In the genomic region with DNA sequence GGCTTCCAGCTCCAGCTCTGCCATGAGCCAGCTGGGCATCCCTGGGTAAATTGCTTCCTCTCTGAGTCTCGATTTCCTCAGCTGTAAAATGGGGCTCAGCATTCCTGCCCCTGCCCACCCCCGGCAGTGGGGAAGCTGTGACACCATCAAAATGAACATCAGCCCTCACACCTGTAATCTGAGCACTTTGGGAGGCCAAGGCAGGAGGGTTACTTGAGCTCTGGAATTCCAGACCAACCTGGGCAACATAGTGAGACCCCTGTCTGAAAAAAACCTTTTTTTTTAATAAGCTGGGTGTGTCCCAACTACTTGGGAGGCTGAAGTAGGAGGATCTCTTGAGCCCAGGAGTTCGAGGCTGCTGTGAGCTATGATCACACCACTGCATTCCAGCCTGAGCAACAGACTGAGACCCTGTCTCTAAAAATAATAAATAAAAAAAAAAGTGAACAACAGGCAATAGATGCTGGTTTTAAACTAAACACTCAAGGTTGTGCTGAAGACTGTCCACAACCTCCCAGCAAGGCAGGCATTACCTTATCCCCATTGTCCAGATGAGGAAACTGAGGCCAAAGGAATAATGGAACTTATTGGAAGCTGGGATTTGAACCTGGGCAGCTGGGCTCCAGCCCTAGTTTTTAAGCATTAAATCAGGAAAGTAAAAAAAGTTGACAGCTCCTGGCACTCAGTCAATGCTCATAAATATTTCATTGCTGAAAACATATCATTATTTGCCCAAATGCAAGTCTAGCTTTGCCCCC, we compare ENCODE assay signal across 21 cellular contexts. TPM values are rescaled to one million over a fixed set of nuclear protein-coding genes. Genes with fewer than 3 reads are reported as not detected.
DNase-seq lines count a peak whose midpoint lies in the region; ATAC-seq, FAIRE-seq and TF ChIP-seq lines count a peak whose summit lies in the region.
"Had no signal": no experiment of that assay in that cellular context is flagged by ENCODE, and none has a peak within 500 bp of the region (broad histone marks: within the 10 kb centered on the region; RNA-seq: fewer than 3 reads in every experiment).

No MANE protein-coding gene starts in this region.

- no peak for TF ChIP-seq CTCF in adrenal gland (IDR thresholded peaks at IDR 0.05)
- no peak for TF ChIP-seq CTCF in kidney (IDR thresholded peaks at IDR 0.05; ENCODE audit: borderline replicate concordance, extremely low read depth, insufficient read depth)

- no peaks in the 10 kb centered on the region for H3K36me3 ChIP-seq in BLaER1 treated with 17β-estradiol and CSF1 and Interleukin-3, amounts not matched to agents 10 nM and 100 nM
- H3K36me3 ChIP-seq in adrenal gland (replicated peaks in 1 of 2) (no peaks in the 10 kb centered on the region), kidney (ENCODE audit: control insufficient read depth in 1 of 2, insufficient read depth in 2 of 2, low read length in 2 of 2) (no peaks in the 10 kb centered on the region), neuronal stem cell (replicated peaks in 1 of 2; ENCODE audit: control insufficient read depth in 2 of 2, insufficient read depth in 2 of 2, low read length in 2 of 2) (no peaks in the 10 kb centered on the region)
- H3K36me3 ChIP-seq: BLaER1 had no signal

- no peak for FAIRE-seq in kidney (lab: Jason Lieb, UNC)
- FAIRE-seq: A204.1, GM12891, RCC 7860 had no signal

- no peak for DNase-seq in adrenal gland
- no peak for DNase-seq in kidney
- DNase-seq in neuronal stem cell (ENCODE audit: low spot score): no peak
- DNase-seq in GM19238 (ENCODE audit: insufficient read length, low spot score): no peak
- no peak for DNase-seq in globus pallidus (ENCODE audit: low spot score)
- DNase-seq in activated naive CD4-positive, alpha-beta T cell treated with Interleukin-2 at 50 U/mL for 16 hours: no peak
- DNase-seq: GDM1, HFFc6, NCI-H1105 treated with DMSO at 0.1 percent for 48 hours, NCI-H1694 treated with DMSO at 0.1 percent for 48 hours, NCI-H2107, NCI-H2227 treated with DMSO at 0.1 percent for 48 hours, NCI-H524 treated with DMSO at 0.1 percent for 48 hours had no signal

- no peak overlapping the region for H2AFZ ChIP-seq in neuronal stem cell (ENCODE audit: low read length)

- WGBS in adrenal gland, 4 donors: 55 to 92% (median 64%) methylated on average over 2 to 3 of the region's 3 CpGs
- no CpG with 5 or more reads among the region's 3 CpGs for WGBS in neuronal stem cell (ENCODE audit: extremely low coverage in 2 of 2, insufficient read length in 2 of 2, insufficient replicate concordance in 1 of 2), 2 donors

- no peak for TF ChIP-seq POLR2A in adrenal gland (IDR thresholded peaks at IDR 0.05)

- H2BK120ac ChIP-seq in neuronal stem cell (ENCODE audit: low read depth, low read length): no peak overlapping the region

- H3K4me2 ChIP-seq in BLaER1 treated with 17β-estradiol and CSF1 and Interleukin-3, amounts not matched to agents 10 nM and 100 nM: peak overlapping the region in 10 of 11 experiments; percentile 39 to 83 (median 76); a peak in 16 of 22 replicates
- no peak overlapping the region for H3K4me2 ChIP-seq in neuronal stem cell (ENCODE audit: insufficient read depth, low read length, poor library complexity, severe bottlenecking)

- H3K9ac ChIP-seq in BLaER1 treated with 17β-estradiol and CSF1 and Interleukin-3, amounts not matched to agents 10 nM and 100 nM: peak overlapping the region in 8 of 11 experiments; percentile 15 to 73 (median 62); a peak in 12 of 22 replicates
- H3K9ac ChIP-seq in kidney (ENCODE audit: low read length in 2 of 2) (peak overlapping the region in 1 of 2 donors; percentile 51), neuronal stem cell (ENCODE audit: low read depth, low read length, poor library complexity) (no peak overlapping the region)
- H3K9ac ChIP-seq: BLaER1 had no signal

- no peaks in the 10 kb centered on the region for H3K79me1 ChIP-seq in neuronal stem cell (ENCODE audit: low read depth, low read length)

- no peak overlapping the region for H2BK5ac ChIP-seq in neuronal stem cell (ENCODE audit: low read length)

- H3K4me1 ChIP-seq in BLaER1 treated with 17β-estradiol and CSF1 and Interleukin-3, amounts not matched to agents 10 nM and 100 nM: peaks cover 18 to 69% (median 34%) of the 10 kb centered on the region in 10 experiments
- H3K4me1 ChIP-seq in adrenal gland (replicated peaks in 1 of 2): no peaks in the 10 kb centered on the region
- peaks cover 10 to 26% of the 10 kb centered on the region in 2 donors for H3K4me1 ChIP-seq in kidney (ENCODE audit: control insufficient read depth in 1 of 2, insufficient read depth in 1 of 2, low read depth in 1 of 2, low read length in 2 of 2)
- no peaks in the 10 kb centered on the region for H3K4me1 ChIP-seq in neuronal stem cell (ENCODE audit: control insufficient read depth in 2 of 2, insufficient read depth in 1 of 2, low read depth in 1 of 2, low read length in 2 of 2)

- no peak overlapping the region for H3K18ac ChIP-seq in neuronal stem cell (ENCODE audit: low read length)

- no peak overlapping the region for H2BK15ac ChIP-seq in neuronal stem cell (ENCODE audit: low read length)

- no peak overlapping the region for H3K14ac ChIP-seq in neuronal stem cell (ENCODE audit: low read length)

- no peaks in the 10 kb centered on the region for H3K9me3 ChIP-seq in BLaER1 treated with 17β-estradiol and CSF1 and Interleukin-3, amounts not matched to agents 10 nM and 100 nM (replicated peaks in 1 of 11)
- H3K9me3 ChIP-seq in adrenal gland (replicated peaks in 1 of 3): no peaks in the 10 kb centered on the region
- H3K9me3 ChIP-seq in kidney (ENCODE audit: control insufficient read depth in 1 of 2, low read length in 2 of 2): no peaks in the 10 kb centered on the region
- no peaks in the 10 kb centered on the region for H3K9me3 ChIP-seq in neuronal stem cell (replicated peaks in 1 of 2; ENCODE audit: control insufficient read depth in 2 of 2, insufficient read depth in 1 of 2, low read depth in 1 of 2, low read length in 2 of 2)
- H3K9me3 ChIP-seq: BLaER1 had no signal

- H2AK5ac ChIP-seq in neuronal stem cell (ENCODE audit: low read depth, low read length): peak overlapping the region; percentile 28

- no peak overlapping the region for H3K4ac ChIP-seq in neuronal stem cell (ENCODE audit: low read length)

- peaks cover 24 to 35% (median 31%) of the 10 kb centered on the region in 11 experiments for H3K27me3 ChIP-seq in BLaER1 treated with 17β-estradiol and CSF1 and Interleukin-3, amounts not matched to agents 10 nM and 100 nM
- H3K27me3 ChIP-seq in adrenal gland: no peaks in the 10 kb centered on the region
- peaks cover 0 to 50% (median 2%) of the 10 kb centered on the region in 3 experiments for H3K27me3 ChIP-seq in neuronal stem cell (ENCODE audit: control insufficient read depth in 3 of 3, insufficient read depth in 3 of 3, low read depth in 1 of 3, low read length in 3 of 3)

- no peaks in the 10 kb centered on the region for H4K20me1 ChIP-seq in BLaER1 treated with 17β-estradiol and CSF1 and Interleukin-3, amounts not matched to agents 10 nM and 100 nM

- no peak for ATAC-seq in GM21737 (IDR thresholded peaks at IDR 0.05; ENCODE audit: unreplicated experiment)

- H3K23ac ChIP-seq in neuronal stem cell (ENCODE audit: low read depth, low read length, poor library complexity): no peak overlapping the region

- H4K8ac ChIP-seq in neuronal stem cell (ENCODE audit: low read depth, low read length): no peak overlapping the region

- intact Hi-C loops in adrenal gland (cut with DNase I): no loop called here
- intact Hi-C loops in kidney (cut with DNase I): no loop called here

- no peak overlapping the region for H4K91ac ChIP-seq in neuronal stem cell (ENCODE audit: low read depth, low read length, poor library complexity)

- no peak overlapping the region for H3K4me3 ChIP-seq in BLaER1 treated with 17β-estradiol and CSF1 and Interleukin-3, amounts not matched to agents 10 nM and 100 nM
- H3K4me3 ChIP-seq in adrenal gland (no peak overlapping the region), kidney (ENCODE audit: low read length in 2 of 2) (peak overlapping the region; percentile 23 to 48), neuronal stem cell (ENCODE audit: low read length in 2 of 2) (no peak overlapping the region)
- H3K4me3 ChIP-seq: BLaER1 had no signal

- peak overlapping the region; percentile 38 to 83 (median 57); a peak in 17 of 22 replicates for H3K27ac ChIP-seq in BLaER1 treated with 17β-estradiol and CSF1 and Interleukin-3, amounts not matched to agents 10 nM and 100 nM
- H3K27ac ChIP-seq in adrenal gland (peak overlapping the region in 3 of 5 donors; percentile 10 to 83 (median 65)), kidney (ENCODE audit: low read depth in 2 of 2, low read length in 2 of 2) (peak overlapping the region; percentile 61 to 74), neuronal stem cell (replicated peaks; ENCODE audit: low read length) (no peak overlapping the region)
- H3K27ac ChIP-seq: BLaER1 had no signal

- no peak overlapping the region for H2BK12ac ChIP-seq in neuronal stem cell (ENCODE audit: low read length)

RNA-seq across cellular contexts. Expression of gene TRPV4, which starts 4.3 kb away (rescaled TPM):
- 1 to 10 TPM in 7 of 8 donors, under 1 TPM in 1; 0.30 to 5.9 (median 2.5) TPM for total RNA-seq in adrenal gland
- polyA plus RNA-seq in adrenal gland: under 1 TPM; 0.46 to 0.64 (median 0.48) TPM
- total RNA-seq in kidney: 6.0 TPM
- 24.5 TPM for polyA plus RNA-seq in kidney (ENCODE audit: insufficient read depth, low read depth, low replicate concordance)
- 3.5 TPM for polyA plus RNA-seq in neuronal stem cell (2013, experiment 1 of 2)
- 3.6 TPM for polyA plus RNA-seq in neuronal stem cell (2013, experiment 2 of 2)
- total RNA-seq: HT-29 had no signal
- polyA plus RNA-seq: IgD-negative memory B cell had no signal

RNA-seq across cellular contexts. Expression of gene GLTP, which starts 51.4 kb away (rescaled TPM):
- total RNA-seq in adrenal gland: 10 to 100 TPM; 29.7 to 58.8 (median 38.4) TPM
- 10 to 100 TPM; 24.5 to 38.6 (median 27.4) TPM for polyA plus RNA-seq in adrenal gland
- total RNA-seq in kidney: 45.9 TPM
- polyA plus RNA-seq in kidney (ENCODE audit: insufficient read depth, low read depth, low replicate concordance): 56.4 TPM
- polyA plus RNA-seq in neuronal stem cell (2013, experiment 1 of 2): 23.7 TPM
- polyA plus RNA-seq in neuronal stem cell (2013, experiment 2 of 2): 24.7 TPM

Comparison
In these comparisons a context has a peak if more than half of its experiments do, and no peak if none do; other contexts are left out.
1. H3K4me3 ChIP-seq: peak in kidney (2 of 2); none in BLaER1 treated with 17β-estradiol and CSF1 and Interleukin-3, amounts not matched to agents 10 nM and 100 nM (0 of 10), adrenal gland (0 of 4) and neuronal stem cell (0 of 2).